ENCODE assay signal across 2 cellular contexts in the genomic region with DNA sequence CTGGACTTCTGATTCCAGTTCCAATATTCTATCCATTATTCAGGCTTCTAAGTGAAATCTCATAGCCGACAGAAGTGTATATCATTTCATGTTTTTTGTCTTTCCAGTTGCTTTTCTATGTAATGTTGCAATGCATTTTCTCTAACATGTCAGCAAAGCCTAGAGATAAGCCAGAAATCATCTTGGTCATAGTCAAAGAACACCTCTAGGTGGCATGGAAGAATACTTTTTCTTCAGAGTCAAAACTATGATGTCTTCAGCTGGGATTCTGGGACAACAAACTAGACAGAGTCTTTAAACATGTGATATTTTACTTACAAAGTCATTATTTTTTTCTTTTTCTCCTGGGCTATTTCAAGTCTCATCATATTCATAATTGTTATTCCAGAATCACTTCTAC.
TF ChIP-seq lines count a peak whose summit lies in the region.

No MANE protein-coding gene starts in this region.

TF ChIP-seq in A549, 52 proteins besides CTCF, POLR2A, EP300 and RAD21:
- TF ChIP-seq, protein P1, sequence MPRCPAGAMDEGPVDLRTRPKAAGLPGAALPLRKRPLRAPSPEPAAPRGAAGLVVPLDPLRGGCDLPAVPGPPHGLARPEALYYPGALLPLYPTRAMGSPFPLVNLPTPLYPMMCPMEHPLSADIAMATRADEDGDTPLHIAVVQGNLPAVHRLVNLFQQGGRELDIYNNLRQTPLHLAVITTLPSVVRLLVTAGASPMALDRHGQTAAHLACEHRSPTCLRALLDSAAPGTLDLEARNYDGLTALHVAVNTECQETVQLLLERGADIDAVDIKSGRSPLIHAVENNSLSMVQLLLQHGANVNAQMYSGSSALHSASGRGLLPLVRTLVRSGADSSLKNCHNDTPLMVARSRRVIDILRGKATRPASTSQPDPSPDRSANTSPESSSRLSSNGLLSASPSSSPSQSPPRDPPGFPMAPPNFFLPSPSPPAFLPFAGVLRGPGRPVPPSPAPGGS (IDR thresholded peaks at IDR 0.05): no peak
- TF ChIP-seq FOSL2 (IDR thresholded peaks at IDR 0.05) (no peak), FOSL2 (CRISPR knock-in tag; IDR thresholded peaks at IDR 0.05) (no peak), HOXA7 (CRISPR knock-in tag; IDR thresholded peaks at IDR 0.05) (no peak), BHLHE40 (IDR thresholded peaks at IDR 0.05; ENCODE audit: low read depth, low read length) (no peak), FOSB (CRISPR knock-in tag; IDR thresholded peaks at IDR 0.05) (no peak), KDM5A (IDR thresholded peaks at IDR 0.05) (no peak), SREBF2 (IDR thresholded peaks at IDR 0.05) (no peak), TP53 (CRISPR knock-in tag; IDR thresholded peaks at IDR 0.05) (no peak), MYC (IDR thresholded peaks at IDR 0.05; ENCODE audit: borderline replicate concordance, low read length) (no peak), CHD4 (IDR thresholded peaks at IDR 0.05; ENCODE audit: borderline replicate concordance) (no peak), PHF8 (IDR thresholded peaks at IDR 0.05; ENCODE audit: borderline replicate concordance, low read depth) (no peak)
- TF ChIP-seq, protein P2, sequence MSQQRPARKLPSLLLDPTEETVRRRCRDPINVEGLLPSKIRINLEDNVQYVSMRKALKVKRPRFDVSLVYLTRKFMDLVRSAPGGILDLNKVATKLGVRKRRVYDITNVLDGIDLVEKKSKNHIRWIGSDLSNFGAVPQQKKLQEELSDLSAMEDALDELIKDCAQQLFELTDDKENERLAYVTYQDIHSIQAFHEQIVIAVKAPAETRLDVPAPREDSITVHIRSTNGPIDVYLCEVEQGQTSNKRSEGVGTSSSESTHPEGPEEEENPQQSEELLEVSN (IDR thresholded peaks at IDR 0.05; ENCODE audit: borderline replicate concordance, low read depth): no peak
- TF ChIP-seq, protein P3, sequence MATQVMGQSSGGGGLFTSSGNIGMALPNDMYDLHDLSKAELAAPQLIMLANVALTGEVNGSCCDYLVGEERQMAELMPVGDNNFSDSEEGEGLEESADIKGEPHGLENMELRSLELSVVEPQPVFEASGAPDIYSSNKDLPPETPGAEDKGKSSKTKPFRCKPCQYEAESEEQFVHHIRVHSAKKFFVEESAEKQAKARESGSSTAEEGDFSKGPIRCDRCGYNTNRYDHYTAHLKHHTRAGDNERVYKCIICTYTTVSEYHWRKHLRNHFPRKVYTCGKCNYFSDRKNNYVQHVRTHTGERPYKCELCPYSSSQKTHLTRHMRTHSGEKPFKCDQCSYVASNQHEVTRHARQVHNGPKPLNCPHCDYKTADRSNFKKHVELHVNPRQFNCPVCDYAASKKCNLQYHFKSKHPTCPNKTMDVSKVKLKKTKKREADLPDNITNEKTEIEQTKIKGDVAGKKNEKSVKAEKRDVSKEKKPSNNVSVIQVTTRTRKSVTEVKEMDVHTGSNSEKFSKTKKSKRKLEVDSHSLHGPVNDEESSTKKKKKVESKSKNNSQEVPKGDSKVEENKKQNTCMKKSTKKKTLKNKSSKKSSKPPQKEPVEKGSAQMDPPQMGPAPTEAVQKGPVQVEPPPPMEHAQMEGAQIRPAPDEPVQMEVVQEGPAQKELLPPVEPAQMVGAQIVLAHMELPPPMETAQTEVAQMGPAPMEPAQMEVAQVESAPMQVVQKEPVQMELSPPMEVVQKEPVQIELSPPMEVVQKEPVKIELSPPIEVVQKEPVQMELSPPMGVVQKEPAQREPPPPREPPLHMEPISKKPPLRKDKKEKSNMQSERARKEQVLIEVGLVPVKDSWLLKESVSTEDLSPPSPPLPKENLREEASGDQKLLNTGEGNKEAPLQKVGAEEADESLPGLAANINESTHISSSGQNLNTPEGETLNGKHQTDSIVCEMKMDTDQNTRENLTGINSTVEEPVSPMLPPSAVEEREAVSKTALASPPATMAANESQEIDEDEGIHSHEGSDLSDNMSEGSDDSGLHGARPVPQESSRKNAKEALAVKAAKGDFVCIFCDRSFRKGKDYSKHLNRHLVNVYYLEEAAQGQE (IDR thresholded peaks at IDR 0.05): no peak

TF ChIP-seq in K562, 482 proteins besides CTCF, POLR2A, EP300 and RAD21:
- TF ChIP-seq SNIP1 (IDR thresholded peaks at IDR 0.05; ENCODE audit: low read depth) (no peak), ARID1B (IDR thresholded peaks at IDR 0.05) (no peak), HMG20A (CRISPR knock-in tag; conservative IDR thresholded peaks at IDR 0.05) (no peak), IFI16 (CRISPR knock-in tag; IDR thresholded peaks at IDR 0.05) (no peak), ZNF197 (CRISPR knock-in tag; IDR thresholded peaks at IDR 0.05; ENCODE audit: low read depth) (no peak), ILF3 (IDR thresholded peaks at IDR 0.05; ENCODE audit: borderline replicate concordance) (no peak), ARHGAP35 (IDR thresholded peaks at IDR 0.05; ENCODE audit: partially characterized antibody) (no peak), RBM15 (IDR thresholded peaks at IDR 0.05; ENCODE audit: insufficient read depth, low read length) (no peak), MAZ (CRISPR knock-in tag; conservative IDR thresholded peaks at IDR 0.05 in 1 of 2, IDR thresholded peaks at IDR 0.05 in 1 of 2) (no peak), CEBPG (CRISPR knock-in tag; IDR thresholded peaks at IDR 0.05) (no peak), CEBPG (tag; conservative IDR thresholded peaks at IDR 0.05 in 1 of 2, IDR thresholded peaks at IDR 0.05 in 1 of 2) (peak in 1 of 2 experiments; percentile 38; a peak in 2 of 4 replicates), E2F3 (CRISPR knock-in tag; IDR thresholded peaks at IDR 0.05) (no peak), ZBED1 (IDR thresholded peaks at IDR 0.05) (no peak), XRCC3 (IDR thresholded peaks at IDR 0.05) (no peak), CEBPB (tag; IDR thresholded peaks at IDR 0.05) (peak; percentile 83), NELFE (IDR thresholded peaks at IDR 0.05; ENCODE audit: insufficient read depth, insufficient read length) (no peak)
- TF ChIP-seq, protein P4, sequence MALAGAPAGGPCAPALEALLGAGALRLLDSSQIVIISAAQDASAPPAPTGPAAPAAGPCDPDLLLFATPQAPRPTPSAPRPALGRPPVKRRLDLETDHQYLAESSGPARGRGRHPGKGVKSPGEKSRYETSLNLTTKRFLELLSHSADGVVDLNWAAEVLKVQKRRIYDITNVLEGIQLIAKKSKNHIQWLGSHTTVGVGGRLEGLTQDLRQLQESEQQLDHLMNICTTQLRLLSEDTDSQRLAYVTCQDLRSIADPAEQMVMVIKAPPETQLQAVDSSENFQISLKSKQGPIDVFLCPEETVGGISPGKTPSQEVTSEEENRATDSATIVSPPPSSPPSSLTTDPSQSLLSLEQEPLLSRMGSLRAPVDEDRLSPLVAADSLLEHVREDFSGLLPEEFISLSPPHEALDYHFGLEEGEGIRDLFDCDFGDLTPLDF (CRISPR knock-in tag; IDR thresholded peaks at IDR 0.05): no peak
- TF ChIP-seq, protein P5, sequence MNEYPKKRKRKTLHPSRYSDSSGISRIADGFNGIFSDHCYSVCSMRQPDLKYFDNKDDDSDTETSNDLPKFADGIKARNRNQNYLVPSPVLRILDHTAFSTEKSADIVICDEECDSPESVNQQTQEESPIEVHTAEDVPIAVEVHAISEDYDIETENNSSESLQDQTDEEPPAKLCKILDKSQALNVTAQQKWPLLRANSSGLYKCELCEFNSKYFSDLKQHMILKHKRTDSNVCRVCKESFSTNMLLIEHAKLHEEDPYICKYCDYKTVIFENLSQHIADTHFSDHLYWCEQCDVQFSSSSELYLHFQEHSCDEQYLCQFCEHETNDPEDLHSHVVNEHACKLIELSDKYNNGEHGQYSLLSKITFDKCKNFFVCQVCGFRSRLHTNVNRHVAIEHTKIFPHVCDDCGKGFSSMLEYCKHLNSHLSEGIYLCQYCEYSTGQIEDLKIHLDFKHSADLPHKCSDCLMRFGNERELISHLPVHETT (CRISPR knock-in tag; conservative IDR thresholded peaks at IDR 0.05 in 1 of 2, IDR thresholded peaks at IDR 0.05 in 1 of 2): no peak
